In the genomic region with DNA sequence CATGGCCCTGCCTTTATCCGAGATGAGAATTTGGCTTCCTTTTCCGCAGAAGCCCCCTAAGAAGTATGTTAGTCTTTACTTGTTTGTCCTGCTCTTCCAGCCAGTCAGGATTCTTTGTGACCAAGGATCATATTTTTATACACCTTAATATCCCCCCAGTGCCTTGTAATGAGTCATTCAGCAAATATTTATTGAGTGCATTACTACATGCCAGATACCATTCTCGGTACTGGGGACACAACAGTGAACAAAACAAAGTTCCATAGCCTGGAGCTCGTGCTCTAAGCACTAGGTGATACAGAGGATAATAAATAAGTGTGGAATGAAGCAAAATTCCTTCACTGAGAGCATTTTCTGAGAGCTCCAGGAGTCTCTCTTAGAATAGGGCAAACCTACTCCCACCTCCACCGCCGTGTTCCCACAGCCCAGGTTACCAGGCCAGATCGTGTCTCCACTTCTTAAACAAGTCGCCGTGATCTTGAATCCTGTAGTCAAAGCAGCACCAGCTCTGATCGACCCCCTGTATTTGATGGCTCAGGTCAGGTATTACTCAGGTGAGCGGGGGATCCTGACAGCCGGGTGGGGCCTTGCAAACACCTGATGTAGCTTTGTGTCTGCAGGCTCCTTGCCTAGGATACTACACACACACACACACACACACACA, we compare ENCODE assay signal across 9 cellular contexts. TPM values are rescaled to one million over a fixed set of nuclear protein-coding genes. Genes with fewer than 3 reads are reported as not detected.
DNase-seq lines count a peak whose midpoint lies in the region; ATAC-seq and TF ChIP-seq lines count a peak whose summit lies in the region.
"Had no signal": no experiment of that assay in that cellular context is flagged by ENCODE, and none has a peak within 500 bp of the region (broad histone marks: within the 10 kb centered on the region; RNA-seq: fewer than 3 reads in every experiment).

No MANE protein-coding gene starts in this region.

- no peak overlapping the region for H3K27ac Mint-ChIP-seq in activated CD4-positive, alpha-beta memory T cell treated with anti-CD3 and anti-CD28 coated beads for 36 hours
- H3K27ac Mint-ChIP-seq in activated CD4-positive, alpha-beta memory T cell treated with anti-CD3 and anti-CD28 coated beads, Interleukin-2, amount 10 ng/mL, durations not matched to agents 7 days and 5 days: no peak overlapping the region

- TF ChIP-seq CTCF in VCaP (conservative IDR thresholded peaks at IDR 0.05) (no peak), upper lobe of left lung (IDR thresholded peaks at IDR 0.05) (no peak)

- 58 to 70% methylated on average over 12 of the region's 12 CpGs for WGBS in upper lobe of left lung, 2 donors

- H3K27me3 Mint-ChIP-seq in activated CD4-positive, alpha-beta memory T cell treated with anti-CD3 and anti-CD28 coated beads for 36 hours: no peaks in the 10 kb centered on the region
- no peaks in the 10 kb centered on the region for H3K27me3 Mint-ChIP-seq in activated CD4-positive, alpha-beta memory T cell treated with anti-CD3 and anti-CD28 coated beads, Interleukin-2, amount 10 ng/mL, durations not matched to agents 7 days and 5 days

- H3K27me3 ChIP-seq in upper lobe of left lung: no peaks in the 10 kb centered on the region

- peak; percentile 0 for DNase-seq in activated CD4-positive, alpha-beta memory T cell treated with anti-CD3 and anti-CD28 coated beads for 36 hours
- DNase-seq in activated CD4-positive, alpha-beta memory T cell treated with anti-CD3 and anti-CD28 coated beads, Interleukin-2, amount 10 ng/mL, durations not matched to agents 7 days and 5 days: no peak
- DNase-seq in left lobe of liver (ENCODE audit: low spot score) (no peak), upper lobe of left lung (no peak), T-helper 2 cell (no peak)
- no peak for DNase-seq in stimulated activated CD8-positive, alpha-beta memory T cell treated with anti-CD3 and anti-CD28 coated beads, Interleukin-4, amount 100 ng/mL, for 48 hours
- no peak for DNase-seq in effector CD8-positive, alpha-beta T cell (lab: John Stamatoyannopoulos, UW)
- DNase-seq: NCI-H1092 had no signal

- POLR2A ChIA-PET in activated CD4-positive, alpha-beta memory T cell treated with anti-CD3 and anti-CD28 coated beads for 36 hours (lab: Charles Lee): interaction anchor here (0.6 kb wide), 1 partner anchor 50 kb away, joined by 3 read pairs; no protein-coding TSS in a partner anchor
- POLR2A ChIA-PET in activated CD4-positive, alpha-beta memory T cell treated with anti-CD3 and anti-CD28 coated beads, Interleukin-2, amount 10 ng/mL, durations not matched to agents 7 days and 5 days (lab: Charles Lee): interaction anchor here (1.1 to 1.9 kb wide), 3 partner anchors 10 to 21 kb away, joined by 3 to 7 read pairs (median 4); no protein-coding TSS in a partner anchor

- peaks cover 18% of the 10 kb centered on the region for H3K4me1 Mint-ChIP-seq in activated CD4-positive, alpha-beta memory T cell treated with anti-CD3 and anti-CD28 coated beads for 36 hours (ENCODE audit: low read depth)
- H3K4me1 Mint-ChIP-seq in activated CD4-positive, alpha-beta memory T cell treated with anti-CD3 and anti-CD28 coated beads, Interleukin-2, amount 10 ng/mL, durations not matched to agents 7 days and 5 days: peaks cover 24% of the 10 kb centered on the region

- no peaks in the 10 kb centered on the region for H3K9me3 ChIP-seq in upper lobe of left lung

- peaks cover 0 to 3% (median 0%) of the 10 kb centered on the region in 4 donors for H3K36me3 ChIP-seq in upper lobe of left lung

- no peaks in the 10 kb centered on the region for H3K36me3 Mint-ChIP-seq in activated CD4-positive, alpha-beta memory T cell treated with anti-CD3 and anti-CD28 coated beads for 36 hours
- no peaks in the 10 kb centered on the region for H3K36me3 Mint-ChIP-seq in activated CD4-positive, alpha-beta memory T cell treated with anti-CD3 and anti-CD28 coated beads, Interleukin-2, amount 10 ng/mL, durations not matched to agents 7 days and 5 days (ENCODE audit: low read depth)

- no peak for TF ChIP-seq POLR2A in upper lobe of left lung (IDR thresholded peaks at IDR 0.05)

- no peaks in the 10 kb centered on the region for H3K9me3 Mint-ChIP-seq in activated CD4-positive, alpha-beta memory T cell treated with anti-CD3 and anti-CD28 coated beads for 36 hours
- H3K9me3 Mint-ChIP-seq in activated CD4-positive, alpha-beta memory T cell treated with anti-CD3 and anti-CD28 coated beads, Interleukin-2, amount 10 ng/mL, durations not matched to agents 7 days and 5 days: no peaks in the 10 kb centered on the region

- no peak overlapping the region for H3K4me3 Mint-ChIP-seq in activated CD4-positive, alpha-beta memory T cell treated with anti-CD3 and anti-CD28 coated beads for 36 hours
- H3K4me3 Mint-ChIP-seq in activated CD4-positive, alpha-beta memory T cell treated with anti-CD3 and anti-CD28 coated beads, Interleukin-2, amount 10 ng/mL, durations not matched to agents 7 days and 5 days: no peak overlapping the region

- H3K4me3 ChIP-seq in upper lobe of left lung: no peak overlapping the region

- intact Hi-C loops in activated CD4-positive, alpha-beta memory T cell treated with anti-CD3 and anti-CD28 coated beads for 36 hours (cut with micrococcal nuclease): loop anchor here (1.0 to 2.0 kb wide), 3 partner anchors 67 to 166 kb away; a partner anchor contains a TSS

- CTCF ChIA-PET in activated CD4-positive, alpha-beta memory T cell treated with anti-CD3 and anti-CD28 coated beads for 36 hours (lab: Charles Lee): interaction anchor here (0.8 to 9.6 kb wide), 9 partner anchors 8 to 236 kb away, joined by 3 to 173 read pairs (median 5); no protein-coding TSS in a partner anchor
- CTCF ChIA-PET in activated CD4-positive, alpha-beta memory T cell treated with anti-CD3 and anti-CD28 coated beads, Interleukin-2, amount 10 ng/mL, durations not matched to agents 7 days and 5 days (lab: Charles Lee): interaction anchor here (0.8 to 4.2 kb wide), 6 partner anchors 9 to 164 kb away, joined by 3 to 96 read pairs (median 12); a partner anchor contains a TSS

- H3K4me1 ChIP-seq in upper lobe of left lung: peaks cover 24 to 41% (median 28%) of the 10 kb centered on the region in 4 donors

- H3K27ac ChIP-seq in VCaP (peak overlapping the region; percentile 12; the same call in 1 of the 2 replicates), upper lobe of left lung (peak overlapping the region; percentile 13 to 76 (median 60))

- ATAC-seq in left lobe of liver (peak; percentile 30), upper lobe of left lung (ENCODE audit: low FRiP score in 2 of 2) (peak; percentile 45 to 69)

- no peak for TF ChIP-seq EP300 in upper lobe of left lung (IDR thresholded peaks at IDR 0.05)

RNA-seq across cellular contexts. Expression of a gene that starts 18.5 kb away (rescaled TPM):
- total RNA-seq in activated CD4-positive, alpha-beta memory T cell treated with anti-CD3 and anti-CD28 coated beads for 36 hours: 1 to 10 TPM; 1.7 to 1.8 TPM
- total RNA-seq in activated CD4-positive, alpha-beta memory T cell treated with anti-CD3 and anti-CD28 coated beads, Interleukin-2, amount 10 ng/mL, durations not matched to agents 7 days and 5 days: 10 to 100 TPM; 11.2 to 12.1 TPM
- total RNA-seq in left lobe of liver: 2.3 TPM
- 10 to 100 TPM in 4 of 6 donors, 1 to 10 TPM in 2; 7.4 to 52.4 (median 14.3) TPM for total RNA-seq in upper lobe of left lung

RNA-seq across cellular contexts. Expression of a gene that starts 18.5 kb away (rescaled TPM):
- total RNA-seq in activated CD4-positive, alpha-beta memory T cell treated with anti-CD3 and anti-CD28 coated beads for 36 hours: 10 to 100 TPM; 32.7 to 34.1 TPM
- 10 to 100 TPM; 52.0 to 53.1 TPM for total RNA-seq in activated CD4-positive, alpha-beta memory T cell treated with anti-CD3 and anti-CD28 coated beads, Interleukin-2, amount 10 ng/mL, durations not matched to agents 7 days and 5 days
- total RNA-seq in left lobe of liver (39.4 TPM), upper lobe of left lung (10 to 100 TPM; 71.1 to 99.5 (median 79.8) TPM)

RNA-seq across cellular contexts. Expression of a gene that starts 27.4 kb away (rescaled TPM):
- total RNA-seq in activated CD4-positive, alpha-beta memory T cell treated with anti-CD3 and anti-CD28 coated beads for 36 hours: 10 to 100 TPM; 63.0 to 66.2 TPM
- total RNA-seq in activated CD4-positive, alpha-beta memory T cell treated with anti-CD3 and anti-CD28 coated beads, Interleukin-2, amount 10 ng/mL, durations not matched to agents 7 days and 5 days: 10 to 100 TPM; 32.5 to 33.2 TPM
- 9.0 TPM for total RNA-seq in left lobe of liver
- 100 to 1,000 TPM in 1 of 6 donors, 10 to 100 TPM in 5; 32.5 to 128 (median 82.4) TPM for total RNA-seq in upper lobe of left lung
